ENCODE assay signal across 8 cellular contexts in the genomic region with DNA sequence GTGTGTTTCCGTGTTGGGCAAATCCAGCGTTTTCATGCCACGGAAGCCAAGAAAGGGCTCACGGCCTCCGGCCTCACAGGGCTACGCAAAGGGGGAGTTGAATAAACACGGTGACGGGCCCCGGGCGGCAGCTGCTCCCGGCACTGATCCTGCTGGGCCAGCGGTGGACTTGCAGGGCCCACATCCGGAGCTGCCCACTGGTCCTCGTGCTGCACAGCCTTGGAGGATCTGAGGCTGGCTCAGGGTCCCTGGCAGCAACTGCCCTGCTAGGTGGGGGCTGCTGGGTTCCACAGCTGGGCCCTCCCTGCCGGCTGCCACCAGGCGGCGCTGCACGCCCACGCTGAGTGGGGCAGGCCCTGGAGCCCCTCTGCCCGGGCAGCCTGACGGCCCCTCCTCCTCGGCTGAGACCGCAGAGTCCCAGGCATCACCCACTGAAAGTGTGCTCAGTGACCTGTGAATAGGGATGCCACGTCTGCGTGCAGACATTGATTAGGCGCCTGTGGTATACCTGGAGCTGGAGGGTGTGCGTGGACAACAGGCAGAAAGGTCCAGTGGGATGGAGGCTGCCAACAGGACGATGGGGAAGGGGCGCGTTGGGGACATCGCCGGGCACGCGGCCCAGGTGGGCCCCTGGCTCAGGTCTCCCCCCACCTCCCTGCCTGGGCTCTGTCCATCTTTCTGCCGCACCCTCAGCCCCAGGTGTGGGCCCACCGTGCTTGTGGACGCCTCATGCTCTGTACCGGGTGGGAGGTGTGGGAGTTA. TPM values are rescaled to one million over a fixed set of nuclear protein-coding genes. Genes with fewer than 3 reads are reported as not detected.
DNase-seq lines count a peak whose midpoint lies in the region; ATAC-seq, FAIRE-seq and TF ChIP-seq lines count a peak whose summit lies in the region.

No MANE protein-coding gene starts in this region.

- FAIRE-seq in A549 (lab: Jason Lieb, UNC): no peak

- ATAC-seq in A549: peak; percentile 20 to 61; a peak in 4 of 6 replicates
- no peak for ATAC-seq in GM18505 (IDR thresholded peaks at IDR 0.05; ENCODE audit: unreplicated experiment)
- ATAC-seq in left ventricle myocardium superior: peak; percentile 69
- no peak for ATAC-seq in HG03095 (IDR thresholded peaks at IDR 0.05; ENCODE audit: unreplicated experiment)
- no peak for ATAC-seq in HG03196 (IDR thresholded peaks at IDR 0.05; ENCODE audit: unreplicated experiment)

- H3K4me3 ChIP-seq in A549: no peak overlapping the region

- POLR2A ChIA-PET in A549 (lab: Yijun Ruan, JAX): no interaction called here

- H3K4me2 ChIP-seq in A549: no peak overlapping the region

- TF ChIP-seq POLR2A in A549 (IDR thresholded peaks at IDR 0.05; ENCODE audit: low read length): no peak
- peak; percentile 50 for TF ChIP-seq POLR2A in GM18505 (IDR thresholded peaks at IDR 0.05; ENCODE audit: borderline replicate concordance, extremely low read depth, insufficient read depth, insufficient read length)

- TF ChIP-seq RAD21 in A549 (conservative IDR thresholded peaks at IDR 0.05 in 1 of 2, IDR thresholded peaks at IDR 0.05 in 1 of 2): peak; percentile 60 to 73

- H3K4me1 ChIP-seq in A549: peaks cover 49% of the 10 kb centered on the region

- no peaks in the 10 kb centered on the region for H3K9me3 ChIP-seq in A549

- DNase-seq in A549 (ENCODE audit: low read depth in 1 of 2, low spot score in 1 of 2) (no peak), SK-MEL-5 (ENCODE audit: low read depth, low spot score) (peak; percentile 53), left ventricle myocardium superior (peak; percentile 79)
- DNase-seq in activated naive CD8-positive, alpha-beta T cell treated with anti-CD3 and anti-CD28 coated beads, Interleukin-2, amount 50 U/mL, for 16 hours (ENCODE audit: low read depth, low spot score): peak; percentile 37
- DNase-seq in stimulated activated CD4-positive, alpha-beta T cell treated with anti-CD3 and anti-CD28 coated beads, Interleukin-1b, Interleukin-23, amount 100 ng/mL, for 48 hours: peak; percentile 62

- intact Hi-C loops in left ventricle myocardium superior (cut with micrococcal nuclease): no loop called here

- H3K27ac ChIP-seq in A549: peak overlapping the region in 1 of 2 experiments; percentile 54; a peak in 2 of 6 replicates

- CTCF ChIA-PET in A549 (lab: Yijun Ruan, JAX): interaction anchor here (0.6 to 5.8 kb wide), 31 partner anchors 8 to 158 kb away, joined by 3 to 31 read pairs (median 4); partner anchors contain the start of gene RNF126

- no peak for TF ChIP-seq EP300 in A549 (IDR thresholded peaks at IDR 0.05)

- 80% methylated on average over 16 of the region's 38 CpGs for WGBS in A549 (ENCODE audit: missing lambda C conversion rate)

- TF ChIP-seq CTCF in A549 (IDR thresholded peaks at IDR 0.05): peak; percentile 67

- in situ Hi-C loops in SK-MEL-5 (cut with HindIII; ENCODE audit: low pct_unique_long_range_greater_than_20kb, low sequenced_read_pairs): no loop called here

TF ChIP-seq in A549, 52 proteins besides CTCF, POLR2A, EP300 and RAD21:
- peak; percentile 56 for TF ChIP-seq SMC3 (IDR thresholded peaks at IDR 0.05)
- TF ChIP-seq CBX2 (IDR thresholded peaks at IDR 0.05; ENCODE audit: borderline replicate concordance, low read depth): no peak
- 0 out of 2 replicates have a peak, but pooled peaks have one; percentile 12 for TF ChIP-seq TP53 (CRISPR knock-in tag; IDR thresholded peaks at IDR 0.05)
- peak; percentile 34; the same call in 1 of the 2 replicates for TF ChIP-seq PBX3 (IDR thresholded peaks at IDR 0.05)
- no peak for TF ChIP-seq SREBF2 (IDR thresholded peaks at IDR 0.05)
- peak in 1 of 2 experiments; percentile 46; a peak in 1 of 5 replicates for TF ChIP-seq JUN (IDR thresholded peaks at IDR 0.05)
- 0 out of 2 replicates have a peak, but pooled peaks have one; percentile 19 for TF ChIP-seq GATA3 (IDR thresholded peaks at IDR 0.05; ENCODE audit: borderline replicate concordance)

RNA-seq across cellular contexts. Expression of gene HCN2, which starts 5.3 kb away (rescaled TPM):
- polyA plus RNA-seq in A549 (2011; rRNA removed): 2.7 and 7.1 TPM in 2 replicates
- 11.4 and 16.3 TPM in 2 replicates for polyA plus RNA-seq in A549 (2012; cell fraction: cytosol; rRNA removed)
- polyA plus RNA-seq in A549 (2012; cell fraction: nucleus; rRNA removed): 13.9 and 20.2 TPM in 2 replicates
- polyA plus RNA-seq in A549 (2017; fragmentation: RNase III; extraction: RNeasy Plus Mini Kit Qiagen cat#74134 plus additional on column Dnase treatment): 23.2 to 24.8 TPM (median 24.7 TPM) in 3 replicates
- polyA minus RNA-seq in A549 (2011; rRNA and poly(A)+ RNA removed): 15.7 and 22.3 TPM in 2 replicates
- total RNA-seq in SK-MEL-5 (2014; rRNA removed; shearing (Covaris generic)): 1.1 and 1.2 TPM in 2 replicates
- polyA plus RNA-seq in SK-MEL-5 (2015; cell fraction: cytosol; rRNA removed): 5.1 and 5.8 TPM in 2 replicates
- 2.1 and 2.3 TPM in 2 replicates for polyA plus RNA-seq in SK-MEL-5 (2015; cell fraction: nucleus; rRNA removed)
- total RNA-seq in left ventricle myocardium superior: 14.3 TPM

RNA-seq across cellular contexts. Expression of gene BSG, which starts 12.0 kb away (rescaled TPM):
- polyA plus RNA-seq in A549 (2011; rRNA removed) (237 and 285 TPM in 2 replicates), A549 (2017; fragmentation: RNase III; extraction: RNeasy Plus Mini Kit Qiagen cat#74134 plus additional on column Dnase treatment) (528 to 583 TPM (median 579 TPM) in 3 replicates)
- 453 and 544 TPM in 2 replicates for polyA plus RNA-seq in A549 (2012; cell fraction: cytosol; rRNA removed)
- polyA plus RNA-seq in A549 (2012; cell fraction: nucleus; rRNA removed): 893 and 1,029 TPM in 2 replicates
- polyA minus RNA-seq in A549 (2011; rRNA and poly(A)+ RNA removed): 251 and 294 TPM in 2 replicates
- 399 and 435 TPM in 2 replicates for total RNA-seq in SK-MEL-5 (2014; rRNA removed; shearing (Covaris generic))
- polyA plus RNA-seq in SK-MEL-5 (2015; cell fraction: cytosol; rRNA removed): 765 and 840 TPM in 2 replicates
- 74.5 and 77.4 TPM in 2 replicates for polyA plus RNA-seq in SK-MEL-5 (2015; cell fraction: nucleus; rRNA removed)
- total RNA-seq in left ventricle myocardium superior: 1,923 TPM

RNA-seq across cellular contexts. Expression of gene GZMM, which starts 40.6 kb away (rescaled TPM):
- polyA plus RNA-seq in A549 (2011; rRNA removed) (not detected in 2 replicates), A549 (2017; fragmentation: RNase III; extraction: RNeasy Plus Mini Kit Qiagen cat#74134 plus additional on column Dnase treatment) (0.11 TPM in 1 of 3 replicates, not detected in the others)
- 0.11 and 0.14 TPM in 2 replicates for polyA plus RNA-seq in A549 (2012; cell fraction: cytosol; rRNA removed)
- polyA plus RNA-seq in A549 (2012; cell fraction: nucleus; rRNA removed): 0.39 and 0.64 TPM in 2 replicates
- polyA minus RNA-seq in A549 (2011; rRNA and poly(A)+ RNA removed): not detected in 2 replicates
- 0.21 and 1.1 TPM in 2 replicates for total RNA-seq in SK-MEL-5 (2014; rRNA removed; shearing (Covaris generic))
- polyA plus RNA-seq in SK-MEL-5 (2015; cell fraction: cytosol; rRNA removed): 0.10 and 0.77 TPM in 2 replicates
- 0.75 TPM in 1 of 2 replicates, not detected in the other for polyA plus RNA-seq in SK-MEL-5 (2015; cell fraction: nucleus; rRNA removed)
- total RNA-seq in left ventricle myocardium superior: 0.37 TPM

RNA-seq across cellular contexts. Expression of gene POLRMT, which starts 48.9 kb away (rescaled TPM):
- 41.9 and 59.8 TPM in 2 replicates for polyA plus RNA-seq in A549 (2011; rRNA removed)
- polyA plus RNA-seq in A549 (2012; cell fraction: cytosol; rRNA removed): 58.8 and 76.2 TPM in 2 replicates
- 187 and 288 TPM in 2 replicates for polyA plus RNA-seq in A549 (2012; cell fraction: nucleus; rRNA removed)
- 65.0 to 68.8 TPM (median 66.5 TPM) in 3 replicates for polyA plus RNA-seq in A549 (2017; fragmentation: RNase III; extraction: RNeasy Plus Mini Kit Qiagen cat#74134 plus additional on column Dnase treatment)
- polyA minus RNA-seq in A549 (2011; rRNA and poly(A)+ RNA removed): 192 and 233 TPM in 2 replicates
- total RNA-seq in SK-MEL-5 (2014; rRNA removed; shearing (Covaris generic)): 29.0 and 37.3 TPM in 2 replicates
- 41.5 and 50.8 TPM in 2 replicates for polyA plus RNA-seq in SK-MEL-5 (2015; cell fraction: cytosol; rRNA removed)
- polyA plus RNA-seq in SK-MEL-5 (2015; cell fraction: nucleus; rRNA removed): 283 and 349 TPM in 2 replicates
- 55.5 TPM for total RNA-seq in left ventricle myocardium superior

RNA-seq across cellular contexts. Expression of gene CDC34, which starts 52.9 kb away (rescaled TPM):
- polyA plus RNA-seq in A549 (2011; rRNA removed) (36.9 and 37.4 TPM in 2 replicates), A549 (2017; fragmentation: RNase III; extraction: RNeasy Plus Mini Kit Qiagen cat#74134 plus additional on column Dnase treatment) (56.3 to 62.6 TPM (median 57.6 TPM) in 3 replicates)
- polyA plus RNA-seq in A549 (2012; cell fraction: cytosol; rRNA removed): 82.8 and 83.4 TPM in 2 replicates
- polyA plus RNA-seq in A549 (2012; cell fraction: nucleus; rRNA removed): 84.9 and 93.6 TPM in 2 replicates
- polyA minus RNA-seq in A549 (2011; rRNA and poly(A)+ RNA removed): 29.1 and 29.2 TPM in 2 replicates
- 51.0 and 52.7 TPM in 2 replicates for total RNA-seq in SK-MEL-5 (2014; rRNA removed; shearing (Covaris generic))
- polyA plus RNA-seq in SK-MEL-5 (2015; cell fraction: cytosol; rRNA removed): 47.1 and 54.5 TPM in 2 replicates
- 26.9 and 40.9 TPM in 2 replicates for polyA plus RNA-seq in SK-MEL-5 (2015; cell fraction: nucleus; rRNA removed)
- total RNA-seq in left ventricle myocardium superior: 110 TPM

Comparison
In these comparisons a context has a peak if more than half of its experiments do, and no peak if none do; other contexts are left out.
1. ATAC-seq: peak in A549 (2 of 2) and left ventricle myocardium superior (single experiment); none in GM18505 (single experiment), HG03095 (single experiment) and HG03196 (single experiment).
2. DNase-seq: peak in SK-MEL-5 (single experiment), activated naive CD8-positive, alpha-beta T cell treated with anti-CD3 and anti-CD28 coated beads, Interleukin-2, amount 50 U/mL, for 16 hours (single experiment), left ventricle myocardium superior (single experiment) and stimulated activated CD4-positive, alpha-beta T cell treated with anti-CD3 and anti-CD28 coated beads, Interleukin-1b, Interleukin-23, amount 100 ng/mL, for 48 hours (single experiment); none in A549 (0 of 2).